ENCODE assay signal across 28 cellular contexts in the genomic region with DNA sequence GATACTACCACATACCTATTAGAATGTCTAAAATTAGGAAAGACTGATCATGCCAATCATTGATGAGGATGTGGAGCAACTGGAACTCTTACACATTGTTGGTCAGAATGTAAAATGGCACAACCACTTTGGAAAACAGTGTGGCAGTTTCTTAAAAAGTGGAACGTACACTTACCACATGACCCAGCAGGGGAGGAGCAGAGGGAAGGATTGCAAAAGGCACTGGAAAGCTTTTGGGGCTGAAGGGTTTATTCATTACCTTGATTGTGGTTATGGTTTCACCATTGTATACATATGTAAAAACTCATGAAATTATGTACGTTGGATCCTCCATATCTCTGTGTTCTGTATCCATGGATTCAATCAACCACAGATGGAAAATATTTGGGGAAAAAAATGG. TPM values are rescaled to one million over a fixed set of nuclear protein-coding genes. Genes with fewer than 3 reads are reported as not detected.
"Had no signal": no experiment of that assay in that cellular context is flagged by ENCODE, and none has a peak within 500 bp of the region (broad histone marks: within the 10 kb centered on the region; RNA-seq: fewer than 3 reads in every experiment).

No MANE protein-coding gene starts in this region.

- FAIRE-seq: colon, TTC549 had no signal

- ATAC-seq: activated CD8-positive, alpha-beta T cell treated with anti-CD3 and anti-CD28 coated beads for 36 hours; activated T-cell treated with anti-CD3 and anti-CD28 coated beads, Interleukin-2, amount 50 U/mL, for 72 hours; Panc1; T-helper 17 cell had no signal

- DNase-seq: activated B cell treated with CpG ODN at 0.5 μM for 24 hours; activated CD4-positive, alpha-beta T cell treated with anti-CD3 and anti-CD28 coated beads for 1 hour; activated CD4-positive, alpha-beta T cell treated with anti-CD3 and anti-CD28 coated beads, Interleukin-2, amount 10 ng/mL, durations not matched to agents 24 days and 14 days; activated CD8-positive, alpha-beta memory T cell treated with anti-CD3 and anti-CD28 coated beads, Interleukin-2, amount 50 U/mL, for 4 hours; activated CD8-positive, alpha-beta T cell treated with anti-CD3 and anti-CD28 coated beads for 36 hours; activated gamma-delta T cell treated with Interleukin-2 at 50 U/mL for 16 hours; activated naive CD4-positive, alpha-beta T cell treated with anti-CD3 and anti-CD28 coated beads, Interleukin-2, amount 10 ng/mL, durations not matched to agents 7 days and 5 days; activated naive CD8-positive, alpha-beta T cell treated with anti-CD3 and anti-CD28 coated beads for 36 hours; activated T-cell treated with anti-CD3 and anti-CD28 coated beads, Interleukin-2, amount 50 U/mL, for 72 hours; cerebellar nuclear complex; KG1; NCI-H1048; NCI-H1930; NCI-H510A treated with DMSO at 0.1 percent for 48 hours; NCI-H69; NK-92 treated with Interleukin-12 subunit alpha and Interleukin-12 subunit beta, amount 100 ng/mL, for 24 hours; Right ventricle myocardium superior; T-helper 17 cell; T-helper 9 cell had no signal

- H3K27ac ChIP-seq: RWPE1 had no signal

RNA-seq across cellular contexts. Expression of gene PLA2G4E, which starts 45.2 kb away (rescaled TPM):
- total RNA-seq: activated B cell treated with CpG ODN at 0.5 μM for 24 hours; activated CD4-positive, alpha-beta T cell treated with anti-CD3 and anti-CD28 coated beads, Interleukin-2, amount 10 ng/mL, durations not matched to agents 24 days and 14 days; activated CD8-positive, alpha-beta T cell treated with anti-CD3 and anti-CD28 coated beads for 36 hours; activated naive CD8-positive, alpha-beta T cell treated with anti-CD3 and anti-CD28 coated beads for 36 hours; activated T-cell treated with anti-CD3 and anti-CD28 coated beads, Interleukin-2, amount 50 U/mL, for 72 hours; activated T-helper 2 cell treated with anti-CD3 and anti-CD28 coated beads, Interferon-gamma antibody, Interleukin-2, Interleukin-4, amounts not matched to agents 10 μg/mL and 5 μg/mL and 100 μg/mL, durations not matched to agents 14 hours and 24 hours and 36 hours; LHCN-M2; M059J; OCI-LY7; Right ventricle myocardium superior; T-helper 17 cell had no signal
- polyA plus RNA-seq: adipose tissue had no signal
